In genomic region chr12:16272222-16272621, GRCh38 we compare ENCODE assay signal across 23 cellular contexts. TPM values are rescaled to one million over a fixed set of nuclear protein-coding genes. Genes with fewer than 3 reads are reported as not detected.
"Had no signal": no experiment of that assay in that cellular context is flagged by ENCODE, and none has a peak within 500 bp of the region (broad histone marks: within the 10 kb centered on the region; RNA-seq: fewer than 3 reads in every experiment).

No MANE protein-coding gene starts in this region.

- ATAC-seq: activated T-cell treated with anti-CD3 and anti-CD28 coated beads, Interleukin-2, amount 50 U/mL, for 72 hours; naive thymus-derived CD8-positive, alpha-beta T cell; pancreas; right lobe of liver had no signal

- H3K36me3 Mint-ChIP-seq: activated naive CD4-positive, alpha-beta T cell treated with anti-CD3 and anti-CD28 coated beads, Interleukin-2, amount 50 U/mL, for 24 hours; naive thymus-derived CD8-positive, alpha-beta T cell had no signal

- H3K27me3 Mint-ChIP-seq: activated naive CD4-positive, alpha-beta T cell treated with anti-CD3 and anti-CD28 coated beads, Interleukin-2, amount 50 U/mL, for 24 hours had no signal

- H3K9me3 Mint-ChIP-seq: activated naive CD4-positive, alpha-beta T cell treated with anti-CD3 and anti-CD28 coated beads, Interleukin-2, amount 50 U/mL, for 24 hours had no signal

- H3K4me1 Mint-ChIP-seq: activated naive CD4-positive, alpha-beta T cell treated with anti-CD3 and anti-CD28 coated beads, Interleukin-2, amount 50 U/mL, for 24 hours; naive thymus-derived CD8-positive, alpha-beta T cell had no signal

- H3K27ac Mint-ChIP-seq: activated naive CD4-positive, alpha-beta T cell treated with anti-CD3 and anti-CD28 coated beads, Interleukin-2, amount 50 U/mL, for 24 hours; activated T-cell treated with anti-CD3 and anti-CD28 coated beads, Interleukin-2, amount 50 U/mL, for 72 hours; naive thymus-derived CD8-positive, alpha-beta T cell had no signal

- DNase-seq: activated CD4-positive, alpha-beta T cell treated with anti-CD3 and anti-CD28 coated beads for 1 hour; activated effector memory CD4-positive, alpha-beta T cell treated with anti-CD3 and anti-CD28 coated beads, Interleukin-2, amount 50 U/mL, for 16 hours; activated T-cell treated with anti-CD3 and anti-CD28 coated beads, Interleukin-2, amount 50 U/mL, for 72 hours; effector CD4-positive, alpha-beta T cell; esophagus squamous epithelium; foreskin fibroblast; naive thymus-derived CD8-positive, alpha-beta T cell; pancreas; right lobe of liver; spleen; stimulated activated naive CD4-positive, alpha-beta T cell; T1000; thyroid gland had no signal

- H3K4me3 Mint-ChIP-seq: activated naive CD4-positive, alpha-beta T cell treated with anti-CD3 and anti-CD28 coated beads, Interleukin-2, amount 50 U/mL, for 24 hours; activated T-cell treated with anti-CD3 and anti-CD28 coated beads, Interleukin-2, amount 50 U/mL, for 72 hours; naive thymus-derived CD8-positive, alpha-beta T cell had no signal

RNA-seq across cellular contexts. Expression of gene SLC15A5, which starts 5.3 kb away (rescaled TPM):
- total RNA-seq: activated CD8-positive, alpha-beta memory T cell treated with anti-CD3 and anti-CD28 coated beads for 36 hours; activated T-cell treated with anti-CD3 and anti-CD28 coated beads, Interleukin-2, amount 50 U/mL, for 72 hours; astrocyte; cerebellum; esophagus squamous epithelium; glomerular endothelial cell; liver; naive thymus-derived CD8-positive, alpha-beta T cell; pancreas; pulmonary artery endothelial cell; right lobe of liver; spleen; T-helper 1 cell treated with Interleukin-12 subunit alpha and Interleukin-12 subunit beta and Interleukin-4 antibody, amounts not matched to agents 30 ng/mL and 1 ng/mL, for 36 hours; thyroid gland; ureter had no signal
- polyA plus RNA-seq: adipose tissue; liver; naive thymus-derived CD8-positive, alpha-beta T cell; pancreas; spleen had no signal
